In the genomic region with DNA sequence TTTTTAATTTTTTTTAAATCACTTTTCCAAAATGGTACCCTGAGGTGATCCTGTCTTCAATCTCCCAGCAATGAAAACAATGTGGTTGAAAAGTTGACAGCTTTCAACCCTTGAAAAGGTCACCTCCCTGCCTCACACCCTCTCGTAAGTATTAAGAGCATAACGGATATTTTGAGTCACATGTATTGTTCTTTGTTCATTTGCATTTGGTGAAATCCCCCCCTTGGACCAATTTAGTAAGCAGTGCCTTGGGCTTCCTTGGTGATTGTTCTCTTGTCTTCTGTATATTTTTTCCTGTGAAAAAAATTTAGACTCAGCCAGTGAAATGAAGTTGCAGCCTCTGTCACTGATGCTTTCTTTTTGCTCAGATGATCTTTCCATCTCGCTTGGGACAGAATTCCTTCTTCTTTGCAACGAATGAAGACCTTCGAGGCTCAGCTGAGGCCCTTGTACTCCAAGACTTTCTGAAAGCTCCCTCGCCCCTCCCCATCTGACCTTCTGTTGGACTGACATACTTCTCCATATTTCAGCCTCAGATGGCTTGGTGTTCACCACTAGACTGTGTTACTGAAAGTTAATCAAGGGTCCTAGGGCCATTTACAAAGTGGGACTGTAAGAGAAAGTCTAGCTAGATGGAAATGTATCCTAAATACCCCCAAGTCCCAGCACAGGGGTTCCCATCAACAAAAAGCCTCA, we compare ENCODE assay signal across 8 cellular contexts.
DNase-seq lines count a peak whose midpoint lies in the region; ATAC-seq and TF ChIP-seq lines count a peak whose summit lies in the region.

No MANE protein-coding gene starts in this region.

- TF ChIP-seq CTCF in osteoblast (IDR thresholded peaks at IDR 0.05; ENCODE audit: extremely low read depth, low read depth, low read length): no peak

- H3K9me3 Mint-ChIP-seq in activated CD8-positive, alpha-beta memory T cell treated with anti-CD3 and anti-CD28 coated beads, Interleukin-2, amount 10 ng/mL, durations not matched to agents 7 days and 5 days (ENCODE audit: low read depth): no peaks in the 10 kb centered on the region

- peak overlapping the region; percentile 90 for H3K27ac Mint-ChIP-seq in activated CD8-positive, alpha-beta memory T cell treated with anti-CD3 and anti-CD28 coated beads, Interleukin-2, amount 10 ng/mL, durations not matched to agents 7 days and 5 days

- no peaks in the 10 kb centered on the region for H3K36me3 ChIP-seq in osteoblast (ENCODE audit: insufficient read depth, low read length)

- H3K27ac ChIP-seq in osteoblast (ENCODE audit: low read depth, low read length): peak overlapping the region; percentile 64

- DNase-seq in activated CD8-positive, alpha-beta memory T cell treated with anti-CD3 and anti-CD28 coated beads, Interleukin-2, amount 10 ng/mL, durations not matched to agents 7 days and 5 days: peak; percentile 62
- DNase-seq in activated CD8-positive, alpha-beta memory T cell treated with anti-CD3 and anti-CD28 coated beads, Interleukin-2, amount 50 U/mL, for 48 hours: no peak
- peak; percentile 46 for DNase-seq in activated naive CD4-positive, alpha-beta T cell treated with Interleukin-2 at 50 U/mL for 16 hours
- DNase-seq in osteoblast (ENCODE audit: insufficient read length, low spot score, missing footprints) (no peak), dedifferentiated amniotic fluid mesenchymal stem cell (ENCODE audit: extremely low spot score) (no peak), SW480 (ENCODE audit: low spot score) (no peak), NCI-H2107 (lab: John Stamatoyannopoulos, UW) (no peak)

- H3K4me1 Mint-ChIP-seq in activated CD8-positive, alpha-beta memory T cell treated with anti-CD3 and anti-CD28 coated beads, Interleukin-2, amount 10 ng/mL, durations not matched to agents 7 days and 5 days: peaks cover 98% of the 10 kb centered on the region

- no peaks in the 10 kb centered on the region for H3K79me2 ChIP-seq in osteoblast (ENCODE audit: insufficient read depth, low read length)

- peak; percentile 35 for ATAC-seq in activated CD8-positive, alpha-beta memory T cell treated with anti-CD3 and anti-CD28 coated beads, Interleukin-2, amount 10 ng/mL, durations not matched to agents 7 days and 5 days
- peak; percentile 18 for ATAC-seq in HG03064 (IDR thresholded peaks at IDR 0.05; ENCODE audit: low read depth, unreplicated experiment)

- no peak overlapping the region for H3K4me3 ChIP-seq in osteoblast (ENCODE audit: insufficient read depth, low read length)

- CTCF ChIA-PET in activated CD8-positive, alpha-beta memory T cell treated with anti-CD3 and anti-CD28 coated beads, Interleukin-2, amount 10 ng/mL, durations not matched to agents 7 days and 5 days (lab: Charles Lee): interaction anchor here (1.2 to 5.1 kb wide), 7 partner anchors 9 to 162 kb away, joined by 3 to 25 read pairs (median 5); no protein-coding TSS in a partner anchor

- peaks cover 40% of the 10 kb centered on the region for H3K36me3 Mint-ChIP-seq in activated CD8-positive, alpha-beta memory T cell treated with anti-CD3 and anti-CD28 coated beads, Interleukin-2, amount 10 ng/mL, durations not matched to agents 7 days and 5 days

- peaks cover 8% of the 10 kb centered on the region for H3K27me3 ChIP-seq in osteoblast (ENCODE audit: insufficient read depth, low read length)

- H2AFZ ChIP-seq in osteoblast (ENCODE audit: low read length): peak overlapping the region; percentile 12

- H4K20me1 ChIP-seq in osteoblast (ENCODE audit: insufficient read depth, low read length): no peaks in the 10 kb centered on the region

- H3K9me3 ChIP-seq in osteoblast (ENCODE audit: low read depth, low read length): no peaks in the 10 kb centered on the region

- no peaks in the 10 kb centered on the region for H3K27me3 Mint-ChIP-seq in activated CD8-positive, alpha-beta memory T cell treated with anti-CD3 and anti-CD28 coated beads, Interleukin-2, amount 10 ng/mL, durations not matched to agents 7 days and 5 days

- H3K4me3 Mint-ChIP-seq in activated CD8-positive, alpha-beta memory T cell treated with anti-CD3 and anti-CD28 coated beads, Interleukin-2, amount 10 ng/mL, durations not matched to agents 7 days and 5 days: peak overlapping the region; percentile 76

- peaks cover 13% of the 10 kb centered on the region for H3K4me1 ChIP-seq in osteoblast (ENCODE audit: insufficient read depth, low read length)

- H3K4me2 ChIP-seq in osteoblast (ENCODE audit: insufficient read depth, low read length): peak overlapping the region; percentile 60

Comparison
In these comparisons a context has a peak if more than half of its experiments do, and no peak if none do; other contexts are left out.
1. DNase-seq: peak in activated CD8-positive, alpha-beta memory T cell treated with anti-CD3 and anti-CD28 coated beads, Interleukin-2, amount 10 ng/mL, durations not matched to agents 7 days and 5 days (single experiment) and activated naive CD4-positive, alpha-beta T cell treated with Interleukin-2 at 50 U/mL for 16 hours (single experiment); none in activated CD8-positive, alpha-beta memory T cell treated with anti-CD3 and anti-CD28 coated beads, Interleukin-2, amount 50 U/mL, for 48 hours (single experiment), osteoblast (single experiment), dedifferentiated amniotic fluid mesenchymal stem cell (single experiment), SW480 (single experiment) and NCI-H2107 (single experiment).